ENCODE assay signal across 16 cellular contexts in the genomic region with DNA sequence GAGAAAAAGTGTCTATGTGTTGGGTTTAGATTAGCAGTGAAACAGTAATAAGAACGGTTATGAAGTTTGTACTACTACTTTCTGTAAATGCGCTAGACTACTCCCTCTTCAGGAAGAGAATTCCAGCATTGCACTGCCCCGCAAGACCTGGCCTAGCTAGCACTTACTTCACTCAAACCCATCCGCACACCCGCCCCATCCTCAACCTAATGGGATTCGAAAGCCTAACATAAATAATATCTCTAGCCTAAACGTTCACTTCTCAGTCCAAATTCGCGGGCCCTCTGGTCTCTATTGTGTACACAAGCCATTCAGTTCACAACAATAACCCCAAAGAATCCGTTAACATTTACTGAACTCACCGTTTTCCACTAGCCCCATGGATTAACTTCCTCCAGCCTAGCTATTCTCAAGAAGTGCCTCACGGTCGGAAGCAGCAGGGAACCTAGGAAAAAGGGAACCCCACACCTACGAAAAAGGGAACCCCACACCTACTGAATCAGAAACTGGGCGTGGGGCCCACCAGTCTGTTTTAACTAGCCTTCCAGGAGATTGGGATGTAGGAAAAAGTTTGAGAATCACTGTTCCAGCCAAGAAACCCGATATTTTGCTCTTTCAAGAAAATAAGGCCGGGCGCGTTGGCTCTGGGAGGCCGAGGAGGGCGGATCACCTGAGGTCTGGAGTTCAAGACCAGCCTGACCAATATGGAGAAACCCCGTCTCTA. TPM values are rescaled to one million over a fixed set of nuclear protein-coding genes. Genes with fewer than 3 reads are reported as not detected.
DNase-seq lines count a peak whose midpoint lies in the region; ATAC-seq, FAIRE-seq and TF ChIP-seq lines count a peak whose summit lies in the region.
"Had no signal": no experiment of that assay in that cellular context is flagged by ENCODE, and none has a peak within 500 bp of the region (broad histone marks: within the 10 kb centered on the region; RNA-seq: fewer than 3 reads in every experiment).

No MANE protein-coding gene starts in this region.

- H4K5ac ChIP-seq in H1 (ENCODE audit: insufficient read length, low read depth, low read length) = no peak overlapping the region

- no peak overlapping the region for H4K8ac ChIP-seq in H1 (ENCODE audit: extremely low read depth, insufficient read depth, low read length)

- no peak for TF ChIP-seq POLR2A in H1 (IDR thresholded peaks at IDR 0.05; ENCODE audit: control extremely low read depth in 1 of 2, low read depth in 2 of 2, low read length in 2 of 2)

- H2BK12ac ChIP-seq in H1 (ENCODE audit: low read depth, low read length) = no peak overlapping the region

- H4K20me1 ChIP-seq in KMS-11 (ENCODE audit: insufficient read depth) (no peaks in the 10 kb centered on the region), H1 (replicated peaks in 1 of 2; ENCODE audit: control insufficient read depth in 1 of 2, insufficient read depth in 2 of 2, low read length in 2 of 2) (peaks cover 0 to 1% of the 10 kb centered on the region in 2 experiments)

- no peak overlapping the region for H2AK5ac ChIP-seq in H1 (ENCODE audit: low read depth, low read length)

- H3K79me2 ChIP-seq in KMS-11 (ENCODE audit: insufficient read depth, low read depth) (no peaks in the 10 kb centered on the region), H1 (ENCODE audit: control insufficient read depth in 1 of 2, insufficient read depth in 2 of 2, low read length in 2 of 2) (no peaks in the 10 kb centered on the region)

- CTCF ChIA-PET in H1 (lab: Charles Lee; ENCODE audit: partially characterized antibody) = interaction anchor here (0.6 to 0.7 kb wide), 3 partner anchors 10 to 147 kb away, joined by 3 to 4 read pairs (median 3); no protein-coding TSS in a partner anchor

- TF ChIP-seq CTCF in KMS-11 (conservative IDR thresholded peaks at IDR 0.05; ENCODE audit: low read depth, low read length) (no peak), H1 (IDR thresholded peaks at IDR 0.05; ENCODE audit: control extremely low read depth in 1 of 3, insufficient read depth in 1 of 3, low read depth in 1 of 3, low read length in 3 of 3) (peak in 1 of 3 experiments; percentile 9; a peak in 1 of 4 replicates)

- H4K91ac ChIP-seq in H1 (replicated peaks; ENCODE audit: insufficient read length, low read length) = no peak overlapping the region

- no peak overlapping the region for H3K18ac ChIP-seq in H1 (ENCODE audit: extremely low read depth, low read length)

- no peaks in the 10 kb centered on the region; the same call in none of the 2 replicates for H3K23me2 ChIP-seq in H1 (ENCODE audit: low read depth, low read length)

- no peak overlapping the region for H2BK15ac ChIP-seq in H1 (ENCODE audit: low read length)

- POLR2A ChIA-PET in H1 (lab: Charles Lee; ENCODE audit: partially characterized antibody) = interaction anchor here (0.6 to 1.0 kb wide), 5 partner anchors 20 to 216 kb away, joined by 3 to 6 read pairs (median 3); a partner anchor contains a TSS

- H2BK5ac ChIP-seq in H1 (ENCODE audit: low read depth, low read length) = no peak overlapping the region

- DNase-seq in ELF-1 (ENCODE audit: low read depth, low spot score) (peak; percentile 63), H1 (ENCODE audit: low read depth in 1 of 2, low spot score in 2 of 2) (peak in 1 of 2 experiments; percentile 77), NCI-H2171 (lab: John Stamatoyannopoulos, UW) (no peak)
- DNase-seq in stimulated activated CD4-positive, alpha-beta T cell treated with anti-CD3 and anti-CD28 coated beads, Interleukin-2, amount 100 ng/mL, for 48 hours = no peak
- DNase-seq: activated T-cell treated with anti-CD3 and anti-CD28 coated beads, Interleukin-2, amount 50 U/mL, for 4 hours; BE2C; foreskin melanocyte; kidney glomerular epithelial cell; NCI-H1436; OCI-M1; stimulated activated CD4-positive, alpha-beta T cell treated with anti-CD3 and anti-CD28 coated beads, Interleukin-1b, Interleukin-23, amount 100 ng/mL, for 48 hours had no signal

- H3K56ac ChIP-seq in H1 (replicated peaks; ENCODE audit: insufficient read length, low read depth, low read length) = no peak overlapping the region

- H3K23ac ChIP-seq in H1 (ENCODE audit: insufficient read length) = no peak overlapping the region

- TF ChIP-seq EP300 in H1 (IDR thresholded peaks at IDR 0.05; ENCODE audit: borderline replicate concordance in 1 of 2, low read depth in 2 of 2, low read length in 2 of 2) = no peak

- ATAC-seq in HG03378 (IDR thresholded peaks at IDR 0.05; ENCODE audit: unreplicated experiment) = no peak
- no peak for ATAC-seq in esophagus mucosa
- ATAC-seq: activated T-cell treated with anti-CD3 and anti-CD28 coated beads, Interleukin-2, amount 50 U/mL, for 4 hours had no signal

- no peak overlapping the region for H3K9ac ChIP-seq in KMS-11
- peak overlapping the region; percentile 22 to 74 (median 49); a peak in 3 of 7 replicates for H3K9ac ChIP-seq in H1 (replicated peaks in 1 of 4; ENCODE audit: extremely low read depth in 1 of 4, low read depth in 3 of 4, low read length in 3 of 4)

- WGBS in H1 (ENCODE audit: extremely low coverage in 1 of 2, insufficient coverage in 1 of 2, insufficient read length in 1 of 2, insufficient replicate concordance in 2 of 2, low coverage in 1 of 2, low lambda C conversion rate in 2 of 2, missing lambda C conversion rate in 1 of 2), 2 experiments = 1% methylated on average over 22 of the region's 22 CpGs; no CpG with 5 or more reads in 1 of the 2 experiments
- 13 to 17% methylated on average over 10 to 15 of the region's 22 CpGs for WGBS in mesodermal cell (ENCODE audit: insufficient coverage in 2 of 2), 2 experiments

- no peak for FAIRE-seq in H1 (lab: Jason Lieb, UNC)

- H3K27ac ChIP-seq in KMS-11 (no peak overlapping the region), H1 (ENCODE audit: low read depth, low read length) (no peak overlapping the region), mesodermal cell (ENCODE audit: low read depth, low read length, severe bottlenecking) (peak overlapping the region; percentile 45)
- H3K27ac ChIP-seq: ascending aorta had no signal

- H3K4me3 ChIP-seq in KMS-11 (IDR thresholded peaks at IDR 0.05; ENCODE audit: insufficient read depth, low read depth, low read length) (no peak overlapping the region), H1 (ENCODE audit: extremely low read depth in 1 of 4, insufficient read depth in 2 of 4, low read depth in 3 of 4, low read length in 4 of 4) (peak overlapping the region; percentile 73 to 89 (median 76)), mesodermal cell (ENCODE audit: extremely low read depth, insufficient read depth, low read length, poor library complexity, severe bottlenecking) (peak overlapping the region; percentile 31)
- H3K4me3 ChIP-seq: ascending aorta had no signal

- no peak overlapping the region for H3K4ac ChIP-seq in H1 (replicated peaks; ENCODE audit: insufficient read length, low read depth, low read length)

- H3K4me1 ChIP-seq in KMS-11 (ENCODE audit: low read depth, poor library complexity, severe bottlenecking) = peaks cover 24% of the 10 kb centered on the region
- peaks cover 0 to 5% (median 2%) of the 10 kb centered on the region in 4 experiments; a peak in 3 of 7 replicates for H3K4me1 ChIP-seq in H1 (replicated peaks in 1 of 4; ENCODE audit: control insufficient read depth in 3 of 4, insufficient read depth in 4 of 4, low read length in 3 of 4)
- no peaks in the 10 kb centered on the region for H3K4me1 ChIP-seq in mesodermal cell (ENCODE audit: control insufficient read depth, insufficient read depth, low read length, poor library complexity, severe bottlenecking)
- H3K4me1 ChIP-seq: ascending aorta, BE2C had no signal

- TF ChIP-seq RAD21 in H1 (IDR thresholded peaks at IDR 0.05 in 1 of 2, conservative IDR thresholded peaks at IDR 0.05 in 1 of 2; ENCODE audit: low read depth in 2 of 2, low read length in 2 of 2) = no peak

- H3K27me3 ChIP-seq in KMS-11 (ENCODE audit: insufficient read depth, low read depth) (no peaks in the 10 kb centered on the region), H1 (replicated peaks in 1 of 4; ENCODE audit: control insufficient read depth in 3 of 4, extremely low read depth in 1 of 4, insufficient read depth in 3 of 4, low read length in 3 of 4) (peaks cover 0 to 4% (median 0%) of the 10 kb centered on the region in 4 experiments; a peak in 1 of 7 replicates)
- H3K27me3 ChIP-seq: BE2C had no signal

- H3K4me2 ChIP-seq in KMS-11 (peak overlapping the region; percentile 99; the same call in 1 of the 2 replicates), H1 (ENCODE audit: insufficient read depth in 1 of 2, low read depth in 2 of 2, low read length in 2 of 2) (peak overlapping the region; percentile 50 to 66)

- H3K36me3 ChIP-seq in KMS-11 (ENCODE audit: insufficient read depth) = no peaks in the 10 kb centered on the region
- H3K36me3 ChIP-seq in H1 (ENCODE audit: control insufficient read depth in 2 of 4, insufficient read depth in 4 of 4, low read length in 3 of 4) = no peaks in the 10 kb centered on the region
- H3K36me3 ChIP-seq in mesodermal cell (ENCODE audit: control insufficient read depth, insufficient read depth, low read length) = no peaks in the 10 kb centered on the region
- H3K36me3 ChIP-seq: ascending aorta, BE2C had no signal

- no peaks in the 10 kb centered on the region for H3K9me3 ChIP-seq in H1 (ENCODE audit: insufficient read depth in 2 of 2, low read depth in 1 of 2, low read length in 1 of 2)
- no peaks in the 10 kb centered on the region for H3K9me3 ChIP-seq in mesodermal cell (ENCODE audit: control insufficient read depth, low read length)
- H3K9me3 ChIP-seq: ascending aorta, BE2C had no signal

- no peak overlapping the region for H2AFZ ChIP-seq in KMS-11 (ENCODE audit: low read depth)
- H2AFZ ChIP-seq in H1 (ENCODE audit: low read length) = peak overlapping the region; percentile 98

- H2BK120ac ChIP-seq in H1 (replicated peaks; ENCODE audit: low read depth, low read length) = no peak overlapping the region

- no peaks in the 10 kb centered on the region for H3K79me1 ChIP-seq in H1 (ENCODE audit: low read depth, low read length)

- H3K14ac ChIP-seq in H1 (ENCODE audit: insufficient read length) = no peak overlapping the region

- no peak overlapping the region for H2BK20ac ChIP-seq in H1 (ENCODE audit: low read length)

TF ChIP-seq in H1, 55 proteins besides CTCF, POLR2A, EP300 and RAD21 (continues in another document):
- TF ChIP-seq SIRT6 (IDR thresholded peaks at IDR 0.05; ENCODE audit: low read length) (no peak), EZH2 (IDR thresholded peaks at IDR 0.05; ENCODE audit: low read depth, low read length, severe bottlenecking) (no peak)

RNA-seq across cellular contexts. Expression of a gene that starts 45.4 kb away (rescaled TPM):
- total RNA-seq in H1 (2021; fragmentation: NEBNext Ultra II Directional; extraction: Animal tissue kit (Norgen Biotek cat#: 25700)) = 5.5 and 5.6 TPM in 2 replicates
- 3.4 and 5.3 TPM in 2 replicates for polyA plus RNA-seq in H1 (2011; rRNA removed)
- polyA plus RNA-seq in H1 (2011; cell fraction: cytosol; rRNA removed) = 5.5 TPM
- 11.3 TPM for polyA plus RNA-seq in H1 (2011; cell fraction: nucleus; rRNA removed)
- polyA plus RNA-seq in H1 (2012, experiment 1 of 2) = 5.5 to 11.8 TPM (median 7.3 TPM) in 4 replicates
- 1.1 TPM for polyA plus RNA-seq in H1 (2012, experiment 2 of 2)
- polyA plus RNA-seq in H1 (2013, experiment 1 of 2) = 5.9 TPM
- polyA plus RNA-seq in H1 (2013, experiment 2 of 2) = 5.8 TPM
- 11.7 and 14.0 TPM in 2 replicates for polyA minus RNA-seq in H1 (2011; rRNA and poly(A)+ RNA removed)
- polyA minus RNA-seq in H1 (2011; cell fraction: cytosol; rRNA and poly(A)+ RNA removed) = 2.0 TPM
- polyA minus RNA-seq in H1 (2011; cell fraction: nucleus; rRNA and poly(A)+ RNA removed) = 9.5 TPM
- 2.3 TPM for polyA plus RNA-seq in mesodermal cell (2013, experiment 1 of 2)
- 2.6 TPM for polyA plus RNA-seq in mesodermal cell (2013, experiment 2 of 2)
- total RNA-seq in esophagus mucosa = 2.7 TPM
